Comparison of ENCODE assay signal across 21 cellular contexts in the genomic region with DNA sequence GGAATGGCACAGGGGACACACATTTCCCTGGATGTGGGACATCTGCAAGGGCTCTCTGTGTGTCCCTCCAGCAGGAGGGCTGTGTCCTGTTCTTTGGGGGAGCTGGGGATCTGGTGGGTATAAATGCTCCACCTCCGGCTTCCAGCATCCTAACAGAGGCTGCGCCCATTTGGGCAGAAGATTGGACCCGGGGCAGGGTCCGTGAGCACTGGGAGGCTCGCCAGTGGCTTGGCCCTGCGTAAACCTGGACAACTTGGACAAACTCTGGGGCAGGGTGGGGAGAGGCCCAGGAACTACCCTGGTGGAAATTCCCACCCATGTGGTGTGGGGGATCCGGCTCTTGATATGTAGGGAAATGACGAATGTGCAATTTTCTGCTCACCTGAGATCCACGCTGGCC.
DNase-seq lines count a peak whose midpoint lies in the region; ATAC-seq, FAIRE-seq and TF ChIP-seq lines count a peak whose summit lies in the region.
"Had no signal": no experiment of that assay in that cellular context is flagged by ENCODE, and none has a peak within 500 bp of the region (broad histone marks: within the 10 kb centered on the region; RNA-seq: fewer than 3 reads in every experiment).

No MANE protein-coding gene starts in this region.

- no peaks in the 10 kb centered on the region for H3K27me3 ChIP-seq in heart right ventricle
- H3K27me3 ChIP-seq in H1 (replicated peaks in 1 of 4; ENCODE audit: control insufficient read depth in 3 of 4, extremely low read depth in 1 of 4, insufficient read depth in 3 of 4, low read length in 3 of 4) = no peaks in the 10 kb centered on the region; a peak in 1 of 7 replicates
- H3K27me3 ChIP-seq in neuronal stem cell (ENCODE audit: control insufficient read depth in 3 of 3, insufficient read depth in 3 of 3, low read depth in 1 of 3, low read length in 3 of 3) = peaks cover 0 to 12% (median 10%) of the 10 kb centered on the region in 3 experiments
- H3K27me3 ChIP-seq in tibial artery = no peaks in the 10 kb centered on the region
- no peaks in the 10 kb centered on the region for H3K27me3 ChIP-seq in SK-N-SH (ENCODE audit: insufficient read depth)
- H3K27me3 ChIP-seq: left lung had no signal

- H2BK20ac ChIP-seq in H1 (ENCODE audit: low read length) = peak overlapping the region; percentile 8; the same call in 1 of the 2 replicates

- H2BK12ac ChIP-seq in H1 (ENCODE audit: low read depth, low read length) (peak overlapping the region; percentile 82; the same call in 1 of the 2 replicates), neuronal stem cell (ENCODE audit: low read length) (peak overlapping the region; percentile 80)

- TF ChIP-seq EP300 in H1 (IDR thresholded peaks at IDR 0.05; ENCODE audit: borderline replicate concordance in 1 of 2, low read depth in 2 of 2, low read length in 2 of 2) = no peak
- TF ChIP-seq EP300 in SK-N-SH (IDR thresholded peaks at IDR 0.05; ENCODE audit: borderline replicate concordance in 1 of 2, low read depth in 1 of 2, low read length in 1 of 2) = no peak

- H4K5ac ChIP-seq in H1 (ENCODE audit: insufficient read length, low read depth, low read length) = no peak overlapping the region

- no peaks in the 10 kb centered on the region for H3K36me3 ChIP-seq in heart right ventricle
- 0 out of 8 replicates have a peak, but pooled peaks cover 0 to 3% (median 0%) of the 10 kb centered on the region in 4 experiments for H3K36me3 ChIP-seq in H1 (ENCODE audit: control insufficient read depth in 2 of 4, insufficient read depth in 4 of 4, low read length in 3 of 4)
- no peaks in the 10 kb centered on the region for H3K36me3 ChIP-seq in neuronal stem cell (replicated peaks in 1 of 2; ENCODE audit: control insufficient read depth in 2 of 2, insufficient read depth in 2 of 2, low read length in 2 of 2)
- no peaks in the 10 kb centered on the region for H3K36me3 ChIP-seq in tibial artery
- H3K36me3 ChIP-seq in SK-N-SH (replicated peaks in 1 of 2; ENCODE audit: control insufficient read depth in 1 of 2, insufficient read depth in 2 of 2, low read length in 1 of 2) = no peaks in the 10 kb centered on the region
- H3K36me3 ChIP-seq: left lung had no signal

- no peaks in the 10 kb centered on the region for H3F3A ChIP-seq in SK-N-SH (replicated peaks; ENCODE audit: insufficient read depth)

- peak overlapping the region; percentile 93 for H4K91ac ChIP-seq in H1 (replicated peaks; ENCODE audit: insufficient read length, low read length)
- H4K91ac ChIP-seq in neuronal stem cell (ENCODE audit: low read depth, low read length, poor library complexity) = no peak overlapping the region

- H3K9me2 ChIP-seq in SK-N-SH = no peaks in the 10 kb centered on the region

- no peak for FAIRE-seq in H1 (lab: Jason Lieb, UNC)
- FAIRE-seq: A549 had no signal

- H2BK5ac ChIP-seq in H1 (ENCODE audit: low read depth, low read length) (peak overlapping the region; percentile 37; the same call in 1 of the 2 replicates), neuronal stem cell (ENCODE audit: low read length) (no peak overlapping the region)

- intact Hi-C loops in heart right ventricle (cut with DNase I) = loop anchor here in 3 of 10 donors (2.0 to 10.0 kb wide), 4 partner anchors 59 to 193 kb away; no protein-coding TSS in a partner anchor
- intact Hi-C loops in left ventricle myocardium superior (cut with micrococcal nuclease) = no loop called here
- intact Hi-C loops in tibial artery (cut with DNase I; ENCODE audit: low total_unique reads) = no loop called here

- H4K20me1 ChIP-seq in H1 (replicated peaks in 1 of 2; ENCODE audit: control insufficient read depth in 1 of 2, insufficient read depth in 2 of 2, low read length in 2 of 2) (no peaks in the 10 kb centered on the region), SK-N-SH (ENCODE audit: insufficient read depth) (no peaks in the 10 kb centered on the region)

- TF ChIP-seq RAD21 in H1 (IDR thresholded peaks at IDR 0.05 in 1 of 2, conservative IDR thresholded peaks at IDR 0.05 in 1 of 2; ENCODE audit: low read depth in 2 of 2, low read length in 2 of 2) (no peak), SK-N-SH (IDR thresholded peaks at IDR 0.05; ENCODE audit: low read length) (no peak)

- H3K27ac ChIP-seq in heart right ventricle = peak overlapping the region; percentile 61 to 83 (median 77)
- H3K27ac ChIP-seq in H1 (ENCODE audit: low read depth, low read length) = no peak overlapping the region
- H3K27ac ChIP-seq in neuronal stem cell (replicated peaks; ENCODE audit: low read length) = no peak overlapping the region
- H3K27ac ChIP-seq in tibial artery = peak overlapping the region; percentile 82 to 86
- no peak overlapping the region for H3K27ac ChIP-seq in SK-N-SH (ENCODE audit: low read depth in 2 of 2, low read length in 1 of 2)

- H3K79me1 ChIP-seq in H1 (ENCODE audit: low read depth, low read length) (no peaks in the 10 kb centered on the region), neuronal stem cell (ENCODE audit: low read depth, low read length) (no peaks in the 10 kb centered on the region)

- H3K4ac ChIP-seq in H1 (replicated peaks; ENCODE audit: insufficient read length, low read depth, low read length) (peak overlapping the region; percentile 87), neuronal stem cell (ENCODE audit: low read length) (no peak overlapping the region)

- H2AFZ ChIP-seq in H1 (ENCODE audit: low read length) (no peak overlapping the region), neuronal stem cell (ENCODE audit: low read length) (no peak overlapping the region), SK-N-SH (ENCODE audit: low read depth) (no peak overlapping the region)

- DNase-seq in heart right ventricle (no peak), left ventricle myocardium superior (no peak), H1 (ENCODE audit: low read depth in 1 of 2, low spot score in 2 of 2) (no peak), neuronal stem cell (ENCODE audit: low spot score) (no peak), tibial artery (no peak), SK-N-SH (no peak), DMS53 (lab: John Stamatoyannopoulos, UW) (no peak)
- DNase-seq in activated effector memory CD4-positive, alpha-beta T cell treated with anti-CD3 and anti-CD28 coated beads, Interleukin-2, amount 50 U/mL, for 16 hours = no peak
- DNase-seq: activated CD4-positive, alpha-beta T cell treated with anti-CD3 and anti-CD28 coated beads, Interleukin-2, amount 10 ng/mL, durations not matched to agents 24 days and 14 days; activated naive CD4-positive, alpha-beta T cell; activated T-cell treated with anti-CD3 and anti-CD28 coated beads, Interleukin-2, amount 50 U/mL, for 48 hours; AML-193; CD4-positive, alpha-beta memory T cell; effector CD8-positive, alpha-beta T cell; erythroblast; left lung; stimulated activated CD4-positive, alpha-beta T cell treated with anti-CD3 and anti-CD28 coated beads, Interleukin-15, amount 100 ng/mL, for 24 hours; stimulated activated naive CD4-positive, alpha-beta T cell treated with Interleukin-2 at 50 U/mL for 16 hours had no signal

- H3K23ac ChIP-seq in H1 (ENCODE audit: insufficient read length) = no peak overlapping the region
- H3K23ac ChIP-seq in neuronal stem cell (ENCODE audit: low read depth, low read length, poor library complexity) = peak overlapping the region; percentile 1

- no peak overlapping the region for H3K4me3 ChIP-seq in heart right ventricle
- no peak overlapping the region for H3K4me3 ChIP-seq in H1 (ENCODE audit: extremely low read depth in 1 of 4, insufficient read depth in 2 of 4, low read depth in 3 of 4, low read length in 4 of 4)
- no peak overlapping the region for H3K4me3 ChIP-seq in neuronal stem cell (ENCODE audit: low read length in 2 of 2)
- no peak overlapping the region for H3K4me3 ChIP-seq in tibial artery
- H3K4me3 ChIP-seq in SK-N-SH (ENCODE audit: low read depth in 2 of 2, low read length in 1 of 2) = no peak overlapping the region
- H3K4me3 ChIP-seq: A549, GM23338, left lung had no signal

- no peaks in the 10 kb centered on the region for H3K23me2 ChIP-seq in H1 (ENCODE audit: low read depth, low read length)

- TF ChIP-seq CTCF in heart right ventricle (IDR thresholded peaks at IDR 0.05) = no peak
- TF ChIP-seq CTCF in H1 (IDR thresholded peaks at IDR 0.05; ENCODE audit: control extremely low read depth in 1 of 3, insufficient read depth in 1 of 3, low read depth in 1 of 3, low read length in 3 of 3) = no peak
- no peak for TF ChIP-seq CTCF in tibial artery (IDR thresholded peaks at IDR 0.05)
- TF ChIP-seq CTCF in SK-N-SH (IDR thresholded peaks at IDR 0.05) = no peak

- no peak overlapping the region for H3K4me2 ChIP-seq in H1 (ENCODE audit: insufficient read depth in 1 of 2, low read depth in 2 of 2, low read length in 2 of 2)
- no peak overlapping the region for H3K4me2 ChIP-seq in neuronal stem cell (ENCODE audit: insufficient read depth, low read length, poor library complexity, severe bottlenecking)
- H3K4me2 ChIP-seq in SK-N-SH = no peak overlapping the region
- H3K4me2 ChIP-seq: A549 had no signal

- H2BK15ac ChIP-seq in H1 (ENCODE audit: low read length) (peak overlapping the region; percentile 5; the same call in 1 of the 2 replicates), neuronal stem cell (ENCODE audit: low read length) (no peak overlapping the region)

- H3K14ac ChIP-seq in H1 (ENCODE audit: insufficient read length) (no peak overlapping the region), neuronal stem cell (ENCODE audit: low read length) (no peak overlapping the region)

- no peaks in the 10 kb centered on the region for H3K79me2 ChIP-seq in H1 (ENCODE audit: control insufficient read depth in 1 of 2, insufficient read depth in 2 of 2, low read length in 2 of 2)
- H3K79me2 ChIP-seq in SK-N-SH (ENCODE audit: insufficient read depth) = no peaks in the 10 kb centered on the region

- CTCF ChIA-PET in H1 (lab: Charles Lee; ENCODE audit: partially characterized antibody) = interaction anchor here (0.6 to 3.0 kb wide), 6 partner anchors 10 to 412 kb away, joined by 3 to 9 read pairs (median 4); no protein-coding TSS in a partner anchor
- CTCF ChIA-PET in SK-N-SH (lab: Yijun Ruan, JAX) = interaction anchor here (1.5 to 1.8 kb wide), 2 partner anchors 25 to 82 kb away, joined by 4 to 8 read pairs; no protein-coding TSS in a partner anchor

- peak overlapping the region; percentile 94 for H2BK120ac ChIP-seq in H1 (replicated peaks; ENCODE audit: low read depth, low read length)
- no peak overlapping the region for H2BK120ac ChIP-seq in neuronal stem cell (ENCODE audit: low read depth, low read length)

- WGBS in heart right ventricle, 2 donors = 96 to 97% methylated on average over 9 of the region's 9 CpGs
- WGBS in H1 (ENCODE audit: extremely low coverage in 1 of 2, insufficient coverage in 1 of 2, insufficient read length in 1 of 2, insufficient replicate concordance in 2 of 2, low coverage in 1 of 2, low lambda C conversion rate in 2 of 2, missing lambda C conversion rate in 1 of 2), 2 experiments = 90% methylated on average over 9 of the region's 9 CpGs; no CpG with 5 or more reads in 1 of the 2 experiments
- WGBS in neuronal stem cell (ENCODE audit: extremely low coverage in 2 of 2, insufficient read length in 2 of 2, insufficient replicate concordance in 1 of 2), 2 donors = no CpG with 5 or more reads among the region's 9 CpGs
- WGBS in SK-N-SH (ENCODE audit: low lambda C conversion rate) = 73% methylated on average over 6 of the region's 9 CpGs

- POLR2A ChIA-PET in H1 (lab: Charles Lee; ENCODE audit: partially characterized antibody) (interaction anchor here (2.3 kb wide), 2 partner anchors 8 to 81 kb away, joined by 9 read pairs; a partner anchor contains a TSS), SK-N-SH (lab: Yijun Ruan, JAX) (interaction anchor here (1.5 kb wide), 1 partner anchor 10 kb away, joined by 4 read pairs; no protein-coding TSS in a partner anchor)

- no peak for TF ChIP-seq POLR2A in H1 (IDR thresholded peaks at IDR 0.05; ENCODE audit: control extremely low read depth in 1 of 2, low read depth in 2 of 2, low read length in 2 of 2)

- no peak overlapping the region for H2AK5ac ChIP-seq in H1 (ENCODE audit: low read depth, low read length)
- H2AK5ac ChIP-seq in neuronal stem cell (ENCODE audit: low read depth, low read length) = no peak overlapping the region

- H3K18ac ChIP-seq in H1 (ENCODE audit: extremely low read depth, low read length) = 0 out of 2 replicates have a peak overlapping the region, but pooled peaks have one; percentile 5
- H3K18ac ChIP-seq in neuronal stem cell (ENCODE audit: low read length) = peak overlapping the region; percentile 65

- H3K4me1 ChIP-seq in heart right ventricle (peaks cover 7 to 30% (median 23%) of the 10 kb centered on the region in 9 donors), H1 (replicated peaks in 1 of 4; ENCODE audit: control insufficient read depth in 3 of 4, insufficient read depth in 4 of 4, low read length in 3 of 4) (peaks cover 0 to 11% (median 4%) of the 10 kb centered on the region in 4 experiments; a peak in 4 of 7 replicates), neuronal stem cell (ENCODE audit: control insufficient read depth in 2 of 2, insufficient read depth in 1 of 2, low read depth in 1 of 2, low read length in 2 of 2) (peaks cover 2 to 4% of the 10 kb centered on the region in 2 donors), tibial artery (peaks cover 0 to 35% (median 23%) of the 10 kb centered on the region in 4 donors), SK-N-SH (ENCODE audit: control insufficient read depth in 1 of 2, insufficient read depth in 2 of 2, low read depth in 1 of 2, low read length in 1 of 2) (peaks cover 0 to 30% of the 10 kb centered on the region in 2 experiments; a peak in 1 of 4 replicates)

- no peak overlapping the region for H3K56ac ChIP-seq in H1 (replicated peaks; ENCODE audit: insufficient read length, low read depth, low read length)

- H3K9me3 ChIP-seq in heart right ventricle (no peaks in the 10 kb centered on the region), H1 (ENCODE audit: insufficient read depth in 2 of 2, low read depth in 1 of 2, low read length in 1 of 2) (peaks cover 1 to 4% of the 10 kb centered on the region in 2 experiments; a peak in 2 of 4 replicates), neuronal stem cell (replicated peaks in 1 of 2; ENCODE audit: control insufficient read depth in 2 of 2, insufficient read depth in 1 of 2, low read depth in 1 of 2, low read length in 2 of 2) (peaks cover under 1 to 9% of the 10 kb centered on the region in 2 donors), tibial artery (no peaks in the 10 kb centered on the region), SK-N-SH (no peaks in the 10 kb centered on the region)
- H3K9me3 ChIP-seq: A549, left lung had no signal

- ATAC-seq in heart right ventricle (peak in 2 of 8 donors; percentile 6 to 19), left ventricle myocardium superior (no peak)
- ATAC-seq: natural killer cell treated with Interleukin-12 subunit alpha and Interleukin-12 subunit beta and Interleukin-15 and Interleukin-18, amount 100 ng/mL, for 72 hours had no signal

- H4K8ac ChIP-seq in H1 (ENCODE audit: extremely low read depth, insufficient read depth, low read length) (no peak overlapping the region), neuronal stem cell (ENCODE audit: low read depth, low read length) (no peak overlapping the region)

- H3K9ac ChIP-seq in H1 (replicated peaks in 1 of 4; ENCODE audit: extremely low read depth in 1 of 4, low read depth in 3 of 4, low read length in 3 of 4) (no peak overlapping the region), neuronal stem cell (ENCODE audit: low read depth, low read length, poor library complexity) (no peak overlapping the region), SK-N-SH (no peak overlapping the region)

Comparison
In these comparisons a context has a peak if more than half of its experiments do, and no peak if none do; other contexts are left out.
1. H3K27ac ChIP-seq: peak in heart right ventricle (10 of 10) and tibial artery (2 of 2); none in H1 (single experiment), neuronal stem cell (single experiment) and SK-N-SH (0 of 2).